ENCODE assay signal across 22 cellular contexts in genomic region chr2:64543006-64543697, GRCh38. TPM values are rescaled to one million over a fixed set of nuclear protein-coding genes. Genes with fewer than 3 reads are reported as not detected.
A peak's percentile ranks its signal among the peaks of the same experiment; 100 is the strongest.
DNase-seq lines count a peak whose midpoint lies in the region; ATAC-seq and TF ChIP-seq lines count a peak whose summit lies in the region.
"Had no signal": no experiment of that assay in that cellular context is flagged by ENCODE, and none has a peak within 500 bp of the region (broad histone marks: within the 10 kb centered on the region; RNA-seq: fewer than 3 reads in every experiment).

No MANE protein-coding gene starts in this region.

- no peaks in the 10 kb centered on the region for H3F3A ChIP-seq in SK-N-SH (replicated peaks; ENCODE audit: insufficient read depth)

- DNase-seq in MCF 10A (ENCODE audit: unreplicated experiment) (peak; percentile 18), breast epithelium (ENCODE audit: low spot score in 2 of 2) (no peak), brain microvascular endothelial cell (no peak), right lobe of liver (no peak), coronary artery (ENCODE audit: low spot score) (no peak), SK-N-SH (no peak), anterior cingulate cortex (lab: John Stamatoyannopoulos, UW) (no peak)
- DNase-seq: activated CD4-positive, alpha-beta T cell treated with anti-CD3 and anti-CD28 coated beads, Interleukin-2, amount 10 ng/mL, durations not matched to agents 7 days and 5 days; activated naive CD8-positive, alpha-beta T cell treated with anti-CD3 and anti-CD28 coated beads, Interleukin-2, amount 50 U/mL, for 24 hours; DMS 273 treated with DMSO at 0.1 percent for 48 hours; NCI-H2029 treated with DMSO at 0.1 percent for 48 hours; NCI-H510A treated with DMSO at 0.1 percent for 48 hours; sigmoid colon; T-cell had no signal

- TF ChIP-seq EP300 in SK-N-SH (IDR thresholded peaks at IDR 0.05; ENCODE audit: borderline replicate concordance in 1 of 2, low read depth in 1 of 2, low read length in 1 of 2), result no peak

- H3K4me3 ChIP-seq in breast epithelium (no peak overlapping the region), brain microvascular endothelial cell (ENCODE audit: low read depth, low read length) (no peak overlapping the region), right lobe of liver (peak overlapping the region in 1 of 3 donors; percentile 1), coronary artery (no peak overlapping the region), SK-N-SH (ENCODE audit: low read depth in 2 of 2, low read length in 1 of 2) (no peak overlapping the region)
- H3K4me3 ChIP-seq: BLaER1 treated with 17β-estradiol and CSF1 and Interleukin-3, amounts not matched to agents 10 nM and 100 nM; HAP-1; lung; sigmoid colon had no signal

- peak; percentile 47 to 61 (median 56) for ATAC-seq in right lobe of liver
- ATAC-seq in HG02642 (IDR thresholded peaks at IDR 0.05; ENCODE audit: poor library complexity, unreplicated experiment), result no peak
- ATAC-seq: activated naive CD8-positive, alpha-beta T cell treated with anti-CD3 and anti-CD28 coated beads, Interleukin-2, amount 50 U/mL, for 24 hours; T-cell had no signal

- no peak overlapping the region for H3K27ac ChIP-seq in breast epithelium
- peak overlapping the region; percentile 22 for H3K27ac ChIP-seq in brain microvascular endothelial cell
- H3K27ac ChIP-seq in right lobe of liver, result peak overlapping the region; percentile 33 to 49 (median 39)
- no peak overlapping the region for H3K27ac ChIP-seq in coronary artery
- H3K27ac ChIP-seq in SK-N-SH (ENCODE audit: low read depth in 2 of 2, low read length in 1 of 2), result no peak overlapping the region
- H3K27ac ChIP-seq: BLaER1 treated with 17β-estradiol and CSF1 and Interleukin-3, amounts not matched to agents 10 nM and 100 nM; parathyroid adenoma; sigmoid colon had no signal

- peaks cover 51% of the 10 kb centered on the region; the same call in 1 of the 2 replicates for H3K79me2 ChIP-seq in SK-N-SH (ENCODE audit: insufficient read depth)

- no peaks in the 10 kb centered on the region for H3K9me3 Mint-ChIP-seq in MCF 10A (ENCODE audit: unreplicated experiment)
- H3K9me3 Mint-ChIP-seq: activated CD4-positive, alpha-beta T cell treated with anti-CD3 and anti-CD28 coated beads, Interleukin-2, amount 10 ng/mL, durations not matched to agents 7 days and 5 days; activated naive CD8-positive, alpha-beta T cell treated with anti-CD3 and anti-CD28 coated beads, Interleukin-2, amount 50 U/mL, for 24 hours; activated T-helper 2 cell treated with anti-CD3 and anti-CD28 coated beads, Interferon-gamma antibody, Interleukin-2, Interleukin-4, amounts not matched to agents 10 μg/mL and 5 μg/mL and 100 μg/mL, durations not matched to agents 14 hours and 24 hours and 36 hours; stimulated activated naive CD8-positive, alpha-beta T cell treated with anti-CD3 and anti-CD28 coated beads, Interleukin-15, Interleukin-2, amounts not matched to agents 100 ng/mL and 50 ng/mL, for 24 hours; T-cell; type B pancreatic cell had no signal

- intact Hi-C loops in MCF 10A (cut with micrococcal nuclease), result no loop called here
- intact Hi-C loops in breast epithelium (cut with DNase I; ENCODE audit: low total_unique reads), result no loop called here
- intact Hi-C loops in right lobe of liver (cut with DNase I), result no loop called here

- no peak overlapping the region for H3K4me2 ChIP-seq in SK-N-SH
- H3K4me2 ChIP-seq: BLaER1 treated with 17β-estradiol and CSF1 and Interleukin-3, amounts not matched to agents 10 nM and 100 nM had no signal

- H3K27me3 ChIP-seq in breast epithelium (no peaks in the 10 kb centered on the region), brain microvascular endothelial cell (replicated peaks) (no peaks in the 10 kb centered on the region), right lobe of liver (no peaks in the 10 kb centered on the region), SK-N-SH (ENCODE audit: insufficient read depth) (no peaks in the 10 kb centered on the region)
- H3K27me3 ChIP-seq: BLaER1 treated with 17β-estradiol and CSF1 and Interleukin-3, amounts not matched to agents 10 nM and 100 nM; sigmoid colon had no signal

- H2AFZ ChIP-seq in SK-N-SH (ENCODE audit: low read depth), result no peak overlapping the region
- H2AFZ ChIP-seq: parathyroid adenoma had no signal

- TF ChIP-seq CTCF in MCF 10A (IDR thresholded peaks at IDR 0.05; ENCODE audit: unreplicated experiment) (no peak), breast epithelium (IDR thresholded peaks at IDR 0.05) (no peak), brain microvascular endothelial cell (IDR thresholded peaks at IDR 0.05; ENCODE audit: low read depth, low read length, missing control alignments) (no peak), right lobe of liver (IDR thresholded peaks at IDR 0.05) (no peak), coronary artery (IDR thresholded peaks at IDR 0.05) (no peak), SK-N-SH (IDR thresholded peaks at IDR 0.05) (no peak)

- no peaks in the 10 kb centered on the region for H3K36me3 Mint-ChIP-seq in MCF 10A (ENCODE audit: insufficient read depth, unreplicated experiment)
- H3K36me3 Mint-ChIP-seq: T-cell, type B pancreatic cell had no signal

- TF ChIP-seq RAD21 in SK-N-SH (IDR thresholded peaks at IDR 0.05; ENCODE audit: low read length), result no peak

- POLR2A ChIA-PET in MCF 10A (lab: Yijun Ruan, JAX) (interaction anchor here (0.6 to 5.4 kb wide), 4 partner anchors 19 to 84 kb away, joined by 3 to 34 read pairs (median 5); partner anchors contain the start of gene AFTPH), SK-N-SH (lab: Yijun Ruan, JAX) (no interaction called here)

- H3K9me3 ChIP-seq in breast epithelium (no peaks in the 10 kb centered on the region), right lobe of liver (no peaks in the 10 kb centered on the region), SK-N-SH (no peaks in the 10 kb centered on the region)
- H3K9me3 ChIP-seq: HAP-1, sigmoid colon had no signal

- in situ Hi-C loops in brain microvascular endothelial cell (cut with HindIII; ENCODE audit: low pct_ligation_motif_present, low sequenced_read_pairs), result no loop called here

- H4K20me1 ChIP-seq in SK-N-SH (ENCODE audit: insufficient read depth), result no peaks in the 10 kb centered on the region; the same call in 1 of the 2 replicates

- no peaks in the 10 kb centered on the region for H3K36me3 ChIP-seq in breast epithelium
- H3K36me3 ChIP-seq in brain microvascular endothelial cell (replicated peaks), result no peaks in the 10 kb centered on the region
- no peaks in the 10 kb centered on the region for H3K36me3 ChIP-seq in right lobe of liver
- no peaks in the 10 kb centered on the region for H3K36me3 ChIP-seq in SK-N-SH (replicated peaks in 1 of 2; ENCODE audit: control insufficient read depth in 1 of 2, insufficient read depth in 2 of 2, low read length in 1 of 2)
- H3K36me3 ChIP-seq: HAP-1, sigmoid colon had no signal

- H3K27ac Mint-ChIP-seq in MCF 10A (ENCODE audit: low read depth, unreplicated experiment), result peak overlapping the region; percentile 9
- H3K27ac Mint-ChIP-seq: activated CD4-positive, alpha-beta T cell treated with anti-CD3 and anti-CD28 coated beads, Interleukin-2, amount 10 ng/mL, durations not matched to agents 7 days and 5 days; activated naive CD8-positive, alpha-beta T cell treated with anti-CD3 and anti-CD28 coated beads, Interleukin-2, amount 50 U/mL, for 24 hours; activated T-helper 2 cell treated with anti-CD3 and anti-CD28 coated beads, Interferon-gamma antibody, Interleukin-2, Interleukin-4, amounts not matched to agents 10 μg/mL and 5 μg/mL and 100 μg/mL, durations not matched to agents 14 hours and 24 hours and 36 hours; stimulated activated naive CD8-positive, alpha-beta T cell treated with anti-CD3 and anti-CD28 coated beads, Interleukin-15, Interleukin-2, amounts not matched to agents 100 ng/mL and 50 ng/mL, for 24 hours; type B pancreatic cell had no signal

- H3K4me1 ChIP-seq in breast epithelium, result peaks cover 0 to 5% of the 10 kb centered on the region in 2 donors
- H3K4me1 ChIP-seq in right lobe of liver, result peaks cover 0 to 46% (median 13%) of the 10 kb centered on the region in 4 donors
- no peaks in the 10 kb centered on the region; a peak in 2 of 4 replicates for H3K4me1 ChIP-seq in SK-N-SH (ENCODE audit: control insufficient read depth in 1 of 2, insufficient read depth in 2 of 2, low read depth in 1 of 2, low read length in 1 of 2)
- H3K4me1 ChIP-seq: parathyroid adenoma had no signal

- no peak overlapping the region for H3K4me3 Mint-ChIP-seq in MCF 10A (ENCODE audit: unreplicated experiment)
- H3K4me3 Mint-ChIP-seq: activated CD4-positive, alpha-beta T cell treated with anti-CD3 and anti-CD28 coated beads, Interleukin-2, amount 10 ng/mL, durations not matched to agents 7 days and 5 days; activated naive CD8-positive, alpha-beta T cell treated with anti-CD3 and anti-CD28 coated beads, Interleukin-2, amount 50 U/mL, for 24 hours; stimulated activated naive CD8-positive, alpha-beta T cell treated with anti-CD3 and anti-CD28 coated beads, Interleukin-15, Interleukin-2, amounts not matched to agents 100 ng/mL and 50 ng/mL, for 24 hours; T-cell; type B pancreatic cell had no signal

- CTCF ChIA-PET in MCF 10A (lab: Yijun Ruan, JAX), result interaction anchor here (1.3 kb wide), 1 partner anchor 213 kb away, joined by 3 read pairs; no protein-coding TSS in a partner anchor
- CTCF ChIA-PET in SK-N-SH (lab: Yijun Ruan, JAX), result interaction anchor here (0.8 to 1.1 kb wide), 2 partner anchors 19 to 40 kb away, joined by 3 read pairs; no protein-coding TSS in a partner anchor

- TF ChIP-seq POLR2A in breast epithelium (IDR thresholded peaks at IDR 0.05) (no peak), right lobe of liver (IDR thresholded peaks at IDR 0.05) (no peak)

- H3K27me3 Mint-ChIP-seq in MCF 10A (ENCODE audit: insufficient read depth, unreplicated experiment), result no peaks in the 10 kb centered on the region
- H3K27me3 Mint-ChIP-seq: activated CD4-positive, alpha-beta T cell treated with anti-CD3 and anti-CD28 coated beads, Interleukin-2, amount 10 ng/mL, durations not matched to agents 7 days and 5 days; activated naive CD8-positive, alpha-beta T cell treated with anti-CD3 and anti-CD28 coated beads, Interleukin-2, amount 50 U/mL, for 24 hours; stimulated activated naive CD8-positive, alpha-beta T cell treated with anti-CD3 and anti-CD28 coated beads, Interleukin-15, Interleukin-2, amounts not matched to agents 100 ng/mL and 50 ng/mL, for 24 hours; T-cell; type B pancreatic cell had no signal

- H3K9ac ChIP-seq in SK-N-SH, result no peak overlapping the region
- H3K9ac ChIP-seq: BLaER1 treated with 17β-estradiol and CSF1 and Interleukin-3, amounts not matched to agents 10 nM and 100 nM; parathyroid adenoma had no signal

- no TSS peak for BruUV-seq in MCF 10A (replicated peaks; lab: Mats Ljungman, UMichigan)

- H3K4me1 Mint-ChIP-seq in MCF 10A (ENCODE audit: insufficient read depth, unreplicated experiment), result peaks cover 39% of the 10 kb centered on the region

- H3K9me2 ChIP-seq in SK-N-SH, result no peaks in the 10 kb centered on the region

TF ChIP-seq in SK-N-SH, 30 proteins besides CTCF, POLR2A, EP300 and RAD21 (continues in another document):
- TF ChIP-seq TEAD4 (IDR thresholded peaks at IDR 0.05; ENCODE audit: borderline replicate concordance, insufficient read depth), result no peak
- TF ChIP-seq CHD2 (IDR thresholded peaks at IDR 0.05; ENCODE audit: low read length, partially characterized antibody), result no peak

RNA-seq across cellular contexts. Expression of gene AFTPH, which starts 19.0 kb away (rescaled TPM):
- total RNA-seq in MCF 10A (2022) (24.2 and 24.7 TPM in 2 replicates), breast epithelium (10 to 100 TPM; 33.4 to 75.8 (median 55.1) TPM), right lobe of liver (10 to 100 TPM; 14.9 to 24.4 (median 19.8) TPM)
- 7.4 and 9.8 TPM in 2 replicates for polyA plus RNA-seq in SK-N-SH (2012; rRNA removed)
- polyA plus RNA-seq in SK-N-SH (2012; cell fraction: cytosol; rRNA removed), result 10.4 and 11.0 TPM in 2 replicates
- polyA plus RNA-seq in SK-N-SH (2012; cell fraction: nucleus; rRNA removed), result 3.9 and 8.2 TPM in 2 replicates

Comparison
In these comparisons a context has a peak if more than half of its experiments do, and no peak if none do; other contexts are left out.
1. H3K27ac ChIP-seq: peak in brain microvascular endothelial cell (single experiment) and right lobe of liver (3 of 3); none in breast epithelium (0 of 2), coronary artery (0 of 2) and SK-N-SH (0 of 2).